1 cellular context compared by ENCODE assay signal in genomic region chr9:35115680-35116538, GRCh38.
TF ChIP-seq lines count a peak whose summit lies in the region.

Gene ATOSB (minus strand): TSS chr9:35115862. CDS start chr9:35108274, 7,588 bp downstream.

TF ChIP-seq in K562, 482 proteins besides CTCF, POLR2A, EP300 and RAD21 (continued from another document and continues in another):
- peak; percentile 13 for TF ChIP-seq PRDM10 (IDR thresholded peaks at IDR 0.05; ENCODE audit: partially characterized antibody)
- TF ChIP-seq HNRNPK (IDR thresholded peaks at IDR 0.05; ENCODE audit: low read depth, low read length, poor library complexity, severe bottlenecking) = no peak
- no peak for TF ChIP-seq ARID2 (IDR thresholded peaks at IDR 0.05)
- peak; percentile 28 for TF ChIP-seq CBFA2T2 (conservative IDR thresholded peaks at IDR 0.05)
- peak; percentile 66; the same call in 1 of the 2 replicates for TF ChIP-seq TFAP4 (CRISPR knock-in tag; IDR thresholded peaks at IDR 0.05; ENCODE audit: borderline replicate concordance)
- peak; percentile 80 for TF ChIP-seq EGR1 (conservative IDR thresholded peaks at IDR 0.05)
- 0 out of 4 replicates have a peak, but pooled peaks of 1 of the 2 experiments have one; percentile 29 for TF ChIP-seq NRF1 (conservative IDR thresholded peaks at IDR 0.05 in 1 of 2, IDR thresholded peaks at IDR 0.05 in 1 of 2)
- TF ChIP-seq RBM34 (IDR thresholded peaks at IDR 0.05; ENCODE audit: borderline replicate concordance, insufficient read depth, low read length) = no peak
- TF ChIP-seq CTBP1 (IDR thresholded peaks at IDR 0.05; ENCODE audit: borderline replicate concordance) = 0 out of 2 replicates have a peak, but pooled peaks have one; percentile 43
- peak; percentile 23 for TF ChIP-seq PHF20 (IDR thresholded peaks at IDR 0.05; ENCODE audit: partially characterized antibody)
- no peak for TF ChIP-seq NR2C2 (CRISPR knock-in tag; IDR thresholded peaks at IDR 0.05)
- peak; percentile 17; the same call in 1 of the 2 replicates for TF ChIP-seq NR2C2 (tag; IDR thresholded peaks at IDR 0.05)
- peak; percentile 84 for TF ChIP-seq MGA (IDR thresholded peaks at IDR 0.05)
- TF ChIP-seq CREM (IDR thresholded peaks at IDR 0.05; ENCODE audit: low read depth) = 0 out of 2 replicates have a peak, but pooled peaks have one; percentile 5
- peak; percentile 55; the same call in 1 of the 2 replicates for TF ChIP-seq RB1 (IDR thresholded peaks at IDR 0.05; ENCODE audit: low read depth)
- TF ChIP-seq EP400 (IDR thresholded peaks at IDR 0.05) = peak; percentile 68
- TF ChIP-seq RBFOX2 (IDR thresholded peaks at IDR 0.05; ENCODE audit: low read depth, low read length) = peak; percentile 64
- peak in 1 of 2 experiments; percentile 89; a peak in 2 of 4 replicates for TF ChIP-seq HDAC1 (IDR thresholded peaks at IDR 0.05)
- peak; percentile 4; the same call in 1 of the 2 replicates for TF ChIP-seq SP1 (CRISPR knock-in tag; IDR thresholded peaks at IDR 0.05)
- peak; percentile 60; the same call in 1 of the 2 replicates for TF ChIP-seq PHF8 (IDR thresholded peaks at IDR 0.05; ENCODE audit: borderline replicate concordance, low read length)
- peak; percentile 36; the same call in 1 of the 2 replicates for TF ChIP-seq ATF3 (IDR thresholded peaks at IDR 0.05)
- TF ChIP-seq ATF3 (CRISPR knock-in tag; conservative IDR thresholded peaks at IDR 0.05) = no peak
- TF ChIP-seq HSF4 (CRISPR knock-in tag; IDR thresholded peaks at IDR 0.05; ENCODE audit: borderline replicate concordance) = no peak
- TF ChIP-seq KDM5B (IDR thresholded peaks at IDR 0.05; ENCODE audit: insufficient replicate concordance, low read depth, low read length) = peak; percentile 43
- TF ChIP-seq KLF16 (IDR thresholded peaks at IDR 0.05) = 0 out of 2 replicates have a peak, but pooled peaks have one; percentile 41
- peak; percentile 92; the same call in 1 of the 2 replicates for TF ChIP-seq NKRF (IDR thresholded peaks at IDR 0.05; ENCODE audit: borderline replicate concordance)
- no peak for TF ChIP-seq CCNT2 (IDR thresholded peaks at IDR 0.05; ENCODE audit: borderline replicate concordance, extremely low read depth, insufficient read length, low read depth, low read length)
- TF ChIP-seq PYGO2 (tag; IDR thresholded peaks at IDR 0.05) = no peak
- TF ChIP-seq TCF3 (CRISPR knock-in tag; IDR thresholded peaks at IDR 0.05) = 0 out of 2 replicates have a peak, but pooled peaks have one; percentile 13
- peak; percentile 42; the same call in 1 of the 2 replicates for TF ChIP-seq ZNF511 (CRISPR knock-in tag; IDR thresholded peaks at IDR 0.05)
- TF ChIP-seq ZNF583 (CRISPR knock-in tag; IDR thresholded peaks at IDR 0.05) = no peak
- peak; percentile 52; the same call in 1 of the 2 replicates for TF ChIP-seq MXI1 (IDR thresholded peaks at IDR 0.05; ENCODE audit: low read depth, low read length)
- TF ChIP-seq BHLHE40 (IDR thresholded peaks at IDR 0.05; ENCODE audit: low read length) = peak; percentile 95
- peak; percentile 93 for TF ChIP-seq USF1 (CRISPR knock-in tag; IDR thresholded peaks at IDR 0.05)
- no peak for TF ChIP-seq ZNF212 (CRISPR knock-in tag; IDR thresholded peaks at IDR 0.05)
- peak in 1 of 2 experiments; percentile 40 for TF ChIP-seq E2F6 (IDR thresholded peaks at IDR 0.05; ENCODE audit: borderline replicate concordance in 1 of 2, extremely low read depth in 1 of 2, insufficient read depth in 1 of 2, insufficient read length in 1 of 2, low read depth in 1 of 2, low read length in 1 of 2, poor library complexity in 1 of 2, severe bottlenecking in 1 of 2)
- TF ChIP-seq L3MBTL2 (IDR thresholded peaks at IDR 0.05) = peak; percentile 89
- TF ChIP-seq SNIP1 (IDR thresholded peaks at IDR 0.05; ENCODE audit: low read depth) = peak; percentile 86
- TF ChIP-seq SUPT5H (IDR thresholded peaks at IDR 0.05) = peak; percentile 49; the same call in 1 of the 2 replicates
- TF ChIP-seq LCOR (CRISPR knock-in tag; IDR thresholded peaks at IDR 0.05) = peak; percentile 94; the same call in 1 of the 2 replicates
